Comparison of ENCODE assay signal across 23 cellular contexts in the genomic region with DNA sequence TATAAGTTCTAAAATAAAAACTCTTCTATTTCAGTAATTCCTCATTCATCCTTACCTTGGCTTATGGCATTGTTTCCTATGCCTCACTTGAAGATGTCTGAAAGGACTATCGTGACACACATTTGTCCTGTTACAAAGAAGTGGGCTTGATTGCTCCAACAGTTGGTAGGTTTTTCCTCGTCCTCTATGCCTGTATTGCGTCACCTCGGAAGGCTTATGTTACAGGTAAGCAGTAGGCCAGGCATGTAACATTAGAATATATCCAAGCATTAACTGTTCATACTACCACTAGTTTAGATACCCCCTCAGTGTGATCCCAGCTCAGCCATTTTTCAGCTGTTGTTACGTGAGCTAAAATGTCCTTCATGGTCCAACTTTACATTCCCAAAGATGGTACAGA.
"Had no signal": no experiment of that assay in that cellular context is flagged by ENCODE, and none has a peak within 500 bp of the region (broad histone marks: within the 10 kb centered on the region; RNA-seq: fewer than 3 reads in every experiment).

No MANE protein-coding gene starts in this region.

- H3K4me3 Mint-ChIP-seq: activated CD4-positive, alpha-beta memory T cell treated with anti-CD3 and anti-CD28 coated beads for 36 hours; endodermal cell; naive B cell had no signal

- H3K9me3 ChIP-seq: mucosa of descending colon, ovary, psoas muscle, transverse colon had no signal

- H3K27me3 ChIP-seq: dorsolateral prefrontal cortex, ovary, transverse colon had no signal

- H3K27me3 Mint-ChIP-seq: activated CD4-positive, alpha-beta memory T cell treated with anti-CD3 and anti-CD28 coated beads for 36 hours; brain; stimulated activated naive CD8-positive, alpha-beta T cell treated with anti-CD3 and anti-CD28 coated beads, Interleukin-15, Interleukin-2, amounts not matched to agents 100 ng/mL and 50 ng/mL, for 24 hours had no signal

- H3K36me3 ChIP-seq: ovary, transverse colon had no signal

- H3K27ac ChIP-seq: epithelial cell of prostate, ovary, psoas muscle, transverse colon had no signal

- DNase-seq: activated effector memory CD4-positive, alpha-beta T cell treated with Interleukin-2 at 50 U/mL for 16 hours; activated T-cell treated with anti-CD3 and anti-CD28 coated beads, Interleukin-2, amount 50 U/mL, for 48 hours; anterior cingulate cortex; dorsolateral prefrontal cortex; endodermal cell; glutamatergic neuron; hippocampal formation; left cardiac atrium; mesenchymal stem cell; mucosa of descending colon; naive B cell; ovary; psoas muscle; right cardiac atrium; small intestine; stimulated activated CD4-positive, alpha-beta T cell treated with anti-CD3 and anti-CD28 coated beads, Interleukin-15, amount 100 ng/mL, for 24 hours; stimulated activated CD4-positive, alpha-beta T cell treated with anti-CD3 and anti-CD28 coated beads, Interleukin-2, amount 100 ng/mL, for 48 hours; transverse colon had no signal

- H3K27ac Mint-ChIP-seq: endodermal cell; naive B cell; stimulated activated naive CD8-positive, alpha-beta T cell treated with anti-CD3 and anti-CD28 coated beads, Interleukin-15, Interleukin-2, amounts not matched to agents 100 ng/mL and 50 ng/mL, for 24 hours had no signal

- ATAC-seq: left cardiac atrium, mucosa of descending colon, right cardiac atrium had no signal

- H3K4me3 ChIP-seq: dorsolateral prefrontal cortex, mucosa of descending colon, ovary, psoas muscle, transverse colon had no signal

- H3K36me3 Mint-ChIP-seq: naive B cell had no signal

- H3K9me3 Mint-ChIP-seq: activated CD4-positive, alpha-beta memory T cell treated with anti-CD3 and anti-CD28 coated beads for 36 hours; stimulated activated naive CD8-positive, alpha-beta T cell treated with anti-CD3 and anti-CD28 coated beads, Interleukin-15, Interleukin-2, amounts not matched to agents 100 ng/mL and 50 ng/mL, for 24 hours; T-helper 2 cell treated with Interferon-gamma antibody and Interleukin-4, amounts not matched to agents 5 μg/mL and 100 μg/mL, for 36 hours had no signal
